ENCODE assay signal across 2 cellular contexts in genomic region chr6:158038291-158039177, GRCh38.
TF ChIP-seq lines count a peak whose summit lies in the region.

No MANE protein-coding gene starts in this region.

TF ChIP-seq in HepG2, 621 proteins besides CTCF, POLR2A, EP300 and RAD21 (continues in another document):
- TF ChIP-seq ZNF710 (CRISPR knock-in tag; IDR thresholded peaks at IDR 0.05; ENCODE audit: borderline replicate concordance) (no peak), PPARG (CRISPR knock-in tag; conservative IDR thresholded peaks at IDR 0.05) (no peak), PHF20 (CRISPR knock-in tag; IDR thresholded peaks at IDR 0.05) (no peak), RFX5 (IDR thresholded peaks at IDR 0.05; ENCODE audit: low read depth, low read length) (no peak), SRSF1 (optimal IDR thresholded peaks at IDR 0.05; ENCODE audit: low read depth, low read length) (no peak), ZNF616 (CRISPR knock-in tag; IDR thresholded peaks at IDR 0.05; ENCODE audit: low read depth) (no peak), ARID3A (IDR thresholded peaks at IDR 0.05; ENCODE audit: low read depth, low read length) (no peak), KDM6A (CRISPR knock-in tag; IDR thresholded peaks at IDR 0.05; ENCODE audit: low read depth) (no peak), TCF12 (IDR thresholded peaks at IDR 0.05) (no peak), TCF12 (CRISPR knock-in tag; IDR thresholded peaks at IDR 0.05) (no peak), ZNF768 (CRISPR knock-in tag; IDR thresholded peaks at IDR 0.05) (peak; percentile 19; the same call in 1 of the 2 replicates), PRPF4 (IDR thresholded peaks at IDR 0.05; ENCODE audit: low read depth, low read length, poor library complexity, severe bottlenecking) (no peak), AGO2 (optimal IDR thresholded peaks at IDR 0.05; ENCODE audit: low read depth, low read length) (peak; percentile 81), ZFP1 (CRISPR knock-in tag; IDR thresholded peaks at IDR 0.05) (no peak), KMT2A (CRISPR knock-in tag; IDR thresholded peaks at IDR 0.05) (no peak), ZNF567 (CRISPR knock-in tag; IDR thresholded peaks at IDR 0.05; ENCODE audit: borderline replicate concordance) (no peak), GZF1 (CRISPR knock-in tag; IDR thresholded peaks at IDR 0.05) (no peak), HOXA5 (CRISPR knock-in tag; IDR thresholded peaks at IDR 0.05) (no peak), CEBPB (IDR thresholded peaks at IDR 0.05; ENCODE audit: borderline replicate concordance, low read depth, low read length) (no peak), RCOR2 (CRISPR knock-in tag; IDR thresholded peaks at IDR 0.05) (no peak), BATF2 (CRISPR knock-in tag; IDR thresholded peaks at IDR 0.05) (0 out of 2 replicates have a peak, but pooled peaks have one; percentile 48), TEAD3 (CRISPR knock-in tag; optimal IDR thresholded peaks at IDR 0.05; ENCODE audit: borderline replicate concordance) (peak; percentile 7), ZNF136 (CRISPR knock-in tag; IDR thresholded peaks at IDR 0.05; ENCODE audit: low read depth) (no peak), ZC3H13 (CRISPR knock-in tag; IDR thresholded peaks at IDR 0.05) (0 out of 2 replicates have a peak, but pooled peaks have one; percentile 53), ZNF3 (CRISPR knock-in tag; IDR thresholded peaks at IDR 0.05) (no peak), ZFP41 (CRISPR knock-in tag; IDR thresholded peaks at IDR 0.05; ENCODE audit: borderline replicate concordance) (no peak), KLF9 (CRISPR knock-in tag; IDR thresholded peaks at IDR 0.05; ENCODE audit: low read depth) (no peak), BCLAF1 (IDR thresholded peaks at IDR 0.05) (no peak), MED8 (CRISPR knock-in tag; IDR thresholded peaks at IDR 0.05; ENCODE audit: insufficient replicate concordance) (no peak), CHCHD3 (CRISPR knock-in tag; IDR thresholded peaks at IDR 0.05) (0 out of 2 replicates have a peak, but pooled peaks have one; percentile 23)

TF ChIP-seq in K562, 482 proteins besides CTCF, POLR2A, EP300 and RAD21:
- TF ChIP-seq HDAC8 (tag; IDR thresholded peaks at IDR 0.05): no peak
- TF ChIP-seq POLR2G (IDR thresholded peaks at IDR 0.05; ENCODE audit: low read depth, low read length): peak; percentile 49
